ENCODE assay signal across 11 cellular contexts in genomic region chr3:164132878-164133277, GRCh38.
"Had no signal": no experiment of that assay in that cellular context is flagged by ENCODE, and none has a peak within 500 bp of the region (broad histone marks: within the 10 kb centered on the region; RNA-seq: fewer than 3 reads in every experiment).

No MANE protein-coding gene starts in this region.

- ATAC-seq: GM23338, HCT116 had no signal

- H3K36me3 ChIP-seq: HAP-1 had no signal

- H3K4me3 ChIP-seq: GM23248, GM23338, HAP-1 had no signal

- H3K27ac ChIP-seq: GM23248 had no signal

- H2AFZ ChIP-seq: GM23248, GM23338 had no signal

- H3K4me3 Mint-ChIP-seq: GM23338, H9, HFFc6 had no signal

- H3K9ac ChIP-seq: GM23248 had no signal

- FAIRE-seq: H1, H54 had no signal

- H3K27ac Mint-ChIP-seq: GM23338, H9, HFFc6 had no signal

- H3K4me2 ChIP-seq: GM23338 had no signal

- H3K9me3 ChIP-seq: HAP-1 had no signal

- H3K4me1 Mint-ChIP-seq: GM23338, H9 had no signal

- DNase-seq: GM23248, GOT3, H7, H9, HCEC 1CT, HFFc6 had no signal
